In the genomic region with DNA sequence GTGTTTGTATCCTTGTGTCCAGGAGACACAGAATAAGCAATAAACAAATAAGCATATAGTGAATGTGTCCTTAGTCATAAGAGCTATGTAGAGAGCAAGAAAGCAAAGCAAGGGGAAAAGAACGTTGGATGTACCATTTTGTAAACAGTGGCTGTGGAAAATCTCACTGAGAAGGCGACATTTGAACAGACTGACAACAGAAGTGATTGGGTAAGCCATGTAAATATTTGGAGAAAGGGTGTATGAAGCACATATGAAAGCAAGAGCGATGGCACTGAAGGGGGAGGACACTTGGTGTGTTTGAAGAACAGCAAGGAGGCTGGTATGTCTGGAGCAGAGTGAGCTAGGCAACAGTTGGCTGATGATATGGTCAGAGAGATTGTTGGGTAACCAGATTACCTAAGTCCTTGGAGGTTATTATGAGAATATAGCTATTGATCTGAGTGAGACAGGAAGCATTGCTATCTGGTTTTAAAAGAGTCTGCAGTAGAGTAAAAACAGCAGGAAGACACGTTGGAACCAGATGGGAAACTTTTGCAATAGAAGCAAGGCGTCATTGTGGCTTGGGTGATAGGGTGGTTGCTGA, we compare ENCODE assay signal across 18 cellular contexts.
DNase-seq lines count a peak whose midpoint lies in the region; TF ChIP-seq lines count a peak whose summit lies in the region.
"Had no signal": no experiment of that assay in that cellular context is flagged by ENCODE, and none has a peak within 500 bp of the region (broad histone marks: within the 10 kb centered on the region; RNA-seq: fewer than 3 reads in every experiment).

No MANE protein-coding gene starts in this region.

- H3K27ac ChIP-seq in right atrium auricular region (no peak overlapping the region), caudate nucleus (ENCODE audit: low read depth, low read length) (no peak overlapping the region)
- H3K27ac ChIP-seq: colonic mucosa, epithelial cell of prostate, stomach had no signal

- TF ChIP-seq CTCF in AG10803 (conservative IDR thresholded peaks at IDR 0.05; ENCODE audit: low read length) (no peak), right atrium auricular region (IDR thresholded peaks at IDR 0.05) (no peak)

- DNase-seq in AG10803 (ENCODE audit: low read depth) (peak; percentile 94), EH (ENCODE audit: low read depth) (peak; percentile 57), MV-4-11 (lab: John Stamatoyannopoulos, UW) (peak; percentile 35), fibroblast of peridontal ligament (ENCODE audit: extremely low read depth) (peak; percentile 46), right atrium auricular region (ENCODE audit: low spot score) (no peak), caudate nucleus (lab: John Stamatoyannopoulos, UW) (no peak), DMS153 (lab: John Stamatoyannopoulos, UW) (no peak)
- DNase-seq: activated CD4-positive, alpha-beta T cell treated with anti-CD3 and anti-CD28 coated beads, Interleukin-2, amount 50 U/mL, for 48 hours; aorta; CD4-positive, alpha-beta T cell; colonic mucosa; MG63; NCI-H2081; NCI-H774; Right ventricle myocardium superior; stomach; T-helper 9 cell had no signal

- H3K36me3 ChIP-seq in right atrium auricular region: no peaks in the 10 kb centered on the region
- H3K36me3 ChIP-seq: colonic mucosa, MG63, stomach had no signal

- peaks cover 0 to 8% of the 10 kb centered on the region in 2 donors for H3K9me3 ChIP-seq in right atrium auricular region
- H3K9me3 ChIP-seq: colonic mucosa, MG63 had no signal

- no peak overlapping the region for H3K4me3 ChIP-seq in AG10803 (ENCODE audit: low read length)
- H3K4me3 ChIP-seq in right atrium auricular region: no peak overlapping the region
- H3K4me3 ChIP-seq: colonic mucosa, MG63, stomach had no signal

- H3K27me3 ChIP-seq in right atrium auricular region: no peaks in the 10 kb centered on the region
- H3K27me3 ChIP-seq: colonic mucosa, MG63, stomach had no signal

- H3K4me1 ChIP-seq in right atrium auricular region: no peaks in the 10 kb centered on the region
- H3K4me1 ChIP-seq: colonic mucosa, stomach had no signal

Comparison
In these comparisons a context has a peak if more than half of its experiments do, and no peak if none do; other contexts are left out.
1. DNase-seq: peak in AG10803 (single experiment), EH (single experiment), MV-4-11 (single experiment) and fibroblast of peridontal ligament (single experiment); none in right atrium auricular region (single experiment), caudate nucleus (0 of 61) and DMS153 (single experiment).